In the genomic region with DNA sequence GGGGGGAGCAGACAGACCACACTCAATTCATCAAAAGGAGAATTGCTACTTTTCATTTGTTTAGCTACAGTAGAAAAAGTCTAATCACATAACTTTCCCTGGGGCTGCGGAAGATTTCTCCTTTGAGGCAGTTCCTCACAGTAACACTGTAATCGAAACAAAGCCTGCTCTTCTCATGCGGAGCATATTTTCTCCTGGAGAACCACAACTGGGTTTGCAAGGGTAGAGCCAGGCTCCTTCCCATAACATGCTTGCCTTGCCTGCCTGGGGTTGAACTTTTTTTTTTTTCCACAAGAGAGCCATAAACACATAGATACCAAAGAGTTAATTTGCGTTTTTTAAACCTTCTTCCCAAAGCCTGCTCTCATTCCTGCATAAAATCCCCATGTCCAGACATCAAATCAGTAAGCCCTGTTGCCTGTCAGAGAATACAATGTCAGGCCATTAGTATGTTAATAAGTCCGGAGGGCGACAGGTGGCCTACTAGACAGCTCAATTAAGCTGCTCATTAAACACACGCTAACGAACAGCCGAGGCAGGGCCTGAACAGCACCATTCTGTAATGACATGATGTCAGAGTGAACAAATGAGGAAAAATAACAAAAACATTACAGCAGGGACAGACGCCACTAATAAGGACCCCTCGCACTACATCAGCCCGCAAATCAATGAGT, we compare ENCODE assay signal across 18 cellular contexts.
"Had no signal": no experiment of that assay in that cellular context is flagged by ENCODE, and none has a peak within 500 bp of the region (broad histone marks: within the 10 kb centered on the region; RNA-seq: fewer than 3 reads in every experiment).

No MANE protein-coding gene starts in this region.

- H3K4me3 ChIP-seq: cardiac muscle cell, left ventricle myocardium inferior, pancreas, thyroid gland, vagina had no signal

- ATAC-seq: activated T-cell treated with anti-CD3 and anti-CD28 coated beads, Interleukin-2, amount 50 U/mL, for 72 hours; pancreas had no signal

- H3K4me1 Mint-ChIP-seq: memory B cell, nephron progenitor cell had no signal

- FAIRE-seq: endothelial cell of umbilical vein, keratinocyte, pancreas, small intestine, TTC549 had no signal

- H3K27ac ChIP-seq: cardiac muscle cell, left ventricle myocardium inferior, pancreas, thyroid gland, vagina had no signal

- H3K4me1 ChIP-seq: left ventricle myocardium inferior, pancreas, thyroid gland, vagina had no signal

- H3K9me3 ChIP-seq: pancreas, thyroid gland, vagina had no signal

- H3K27ac Mint-ChIP-seq: activated T-cell treated with anti-CD3 and anti-CD28 coated beads, Interleukin-2, amount 50 U/mL, for 72 hours; memory B cell; nephron progenitor cell; T-helper 1 cell treated with Interleukin-12 subunit alpha and Interleukin-12 subunit beta and Interleukin-4 antibody, amounts not matched to agents 30 μg/mL and 1 μg/mL, for 36 hours had no signal

- H3K4me3 Mint-ChIP-seq: activated T-cell treated with anti-CD3 and anti-CD28 coated beads, Interleukin-2, amount 50 U/mL, for 72 hours; memory B cell; nephron progenitor cell; T-helper 1 cell treated with Interleukin-12 subunit alpha and Interleukin-12 subunit beta and Interleukin-4 antibody, amounts not matched to agents 30 μg/mL and 1 μg/mL, for 36 hours had no signal

- H3K36me3 ChIP-seq: cardiac muscle cell, left ventricle myocardium inferior, pancreas, thyroid gland, vagina had no signal

- DNase-seq: activated CD4-positive, alpha-beta T cell treated with anti-CD3 and anti-CD28 coated beads, Interleukin-2, amount 50 U/mL, for 48 hours; activated CD4-positive, CD25-positive, alpha-beta regulatory T cell treated with anti-CD3 and anti-CD28 coated beads, Interleukin-2, amount 50 U/mL, for 72 hours; activated gamma-delta T cell treated with Interleukin-2 at 50 U/mL for 16 hours; activated T-cell treated with anti-CD3 and anti-CD28 coated beads, Interleukin-2, amount 50 U/mL, for 72 hours; aorta; foreskin melanocyte; left ventricle myocardium inferior; nephron progenitor cell; pancreas; small intestine; thyroid gland had no signal

- H3K27me3 ChIP-seq: cardiac muscle cell, pancreas, thyroid gland, vagina had no signal
